In genomic region chr11:8033312-8033715, GRCh38 we compare ENCODE assay signal across 8 cellular contexts. TPM values are rescaled to one million over a fixed set of nuclear protein-coding genes. Genes with fewer than 3 reads are reported as not detected.
DNase-seq lines count a peak whose midpoint lies in the region; ATAC-seq and TF ChIP-seq lines count a peak whose summit lies in the region.

No MANE protein-coding gene starts in this region.

- H3K4me1 ChIP-seq in MM.1S (ENCODE audit: low read length): no peaks in the 10 kb centered on the region
- H3K4me1 ChIP-seq in adrenal gland (replicated peaks in 1 of 2): peaks cover 15 to 29% of the 10 kb centered on the region in 2 donors

- H3K9me3 ChIP-seq in MM.1S (replicated peaks; ENCODE audit: insufficient read depth, low read length): no peaks in the 10 kb centered on the region
- H3K9me3 ChIP-seq in adrenal gland (replicated peaks in 1 of 3): no peaks in the 10 kb centered on the region

- no peak overlapping the region for H3K4me3 ChIP-seq in MM.1S (ENCODE audit: low read length)
- H3K4me3 ChIP-seq in adrenal gland: no peak overlapping the region

- TF ChIP-seq CTCF in MM.1S (IDR thresholded peaks at IDR 0.05; ENCODE audit: low read length): peak; percentile 92
- peak; percentile 80 to 96 (median 90) for TF ChIP-seq CTCF in adrenal gland (IDR thresholded peaks at IDR 0.05)

- 0 out of 2 replicates have a peak overlapping the region, but pooled peaks have one; percentile 8 for H3K4me2 ChIP-seq in MM.1S (ENCODE audit: low read depth, low read length)

- no peak overlapping the region for H2AFZ ChIP-seq in MM.1S (ENCODE audit: low read length)

- DNase-seq in DMS153 treated with DMSO at 0.1 percent for 48 hours (lab: John Stamatoyannopoulos, UW; ENCODE audit: unreplicated experiment) (peak; percentile 25), MM.1S (peak; percentile 71), SKM-1 treated with dmso at 0.1 percent for 144 hours (lab: John Stamatoyannopoulos, UW; ENCODE audit: unreplicated experiment) (peak; percentile 65), adrenal gland (peak; percentile 80 to 95 (median 89)), left cardiac atrium (peak; percentile 87), retina (peak; percentile 86), GDM1 (lab: John Stamatoyannopoulos, UW) (no peak)

- TF ChIP-seq POLR2A in adrenal gland (IDR thresholded peaks at IDR 0.05): no peak

- H3K27me3 ChIP-seq in MM.1S (replicated peaks; ENCODE audit: insufficient read depth, low read length): no peaks in the 10 kb centered on the region
- H3K27me3 ChIP-seq in adrenal gland: no peaks in the 10 kb centered on the region

- H3K79me2 ChIP-seq in MM.1S (ENCODE audit: low read length): no peaks in the 10 kb centered on the region

- H3K36me3 ChIP-seq in MM.1S (replicated peaks; ENCODE audit: insufficient read depth, low read length) (no peaks in the 10 kb centered on the region), adrenal gland (replicated peaks in 1 of 2) (no peaks in the 10 kb centered on the region)

- H4K20me1 ChIP-seq in MM.1S (ENCODE audit: insufficient read depth, low read length): no peaks in the 10 kb centered on the region

- no peaks in the 10 kb centered on the region for H3K9me2 ChIP-seq in MM.1S (replicated peaks; ENCODE audit: insufficient read depth, low read length)

- peak; percentile 66 for ATAC-seq in GM21825 (IDR thresholded peaks at IDR 0.05; ENCODE audit: unreplicated experiment)
- peak; percentile 77 to 80 for ATAC-seq in left cardiac atrium

- H3K27ac ChIP-seq in MM.1S (ENCODE audit: low read length) (no peak overlapping the region), adrenal gland (peak overlapping the region in 1 of 5 donors; percentile 20)

- H3F3A ChIP-seq in MM.1S (ENCODE audit: insufficient read depth, low read length): no peaks in the 10 kb centered on the region

- no peak overlapping the region for H3K9ac ChIP-seq in MM.1S (ENCODE audit: low read length)

- intact Hi-C loops in adrenal gland (cut with DNase I): loop anchor here in 1 of 2 donors (5.0 kb wide), 1 partner anchor 39 kb away; no protein-coding TSS in a partner anchor
- intact Hi-C loops in left cardiac atrium (cut with DNase I): loop anchor here (2.0 to 5.0 kb wide), 3 partner anchors 35 to 69 kb away; no protein-coding TSS in a partner anchor

- 22 to 55% (median 25%) methylated on average over 4 to 9 of the region's 9 CpGs for WGBS in adrenal gland, 4 donors

RNA-seq across cellular contexts. Expression of gene EIF3F, which starts 46.2 kb away (rescaled TPM):
- total RNA-seq in adrenal gland (100 to 1,000 TPM; 154 to 366 (median 253) TPM), left cardiac atrium (100 to 1,000 TPM; 141 to 142 TPM)
- polyA plus RNA-seq in adrenal gland: 100 to 1,000 TPM; 105 to 152 (median 137) TPM

RNA-seq across cellular contexts. Expression of gene TUB, which starts 47.7 kb away (rescaled TPM):
- 10 to 100 TPM in 6 of 8 donors, 1 to 10 TPM in 2; 7.7 to 26.8 (median 14.9) TPM for total RNA-seq in adrenal gland
- 10 to 100 TPM in 2 of 3 donors, 1 to 10 TPM in 1; 2.8 to 12.9 (median 10.5) TPM for polyA plus RNA-seq in adrenal gland
- 10 to 100 TPM; 11.6 to 13.1 TPM for total RNA-seq in left cardiac atrium
